In the genomic region with DNA sequence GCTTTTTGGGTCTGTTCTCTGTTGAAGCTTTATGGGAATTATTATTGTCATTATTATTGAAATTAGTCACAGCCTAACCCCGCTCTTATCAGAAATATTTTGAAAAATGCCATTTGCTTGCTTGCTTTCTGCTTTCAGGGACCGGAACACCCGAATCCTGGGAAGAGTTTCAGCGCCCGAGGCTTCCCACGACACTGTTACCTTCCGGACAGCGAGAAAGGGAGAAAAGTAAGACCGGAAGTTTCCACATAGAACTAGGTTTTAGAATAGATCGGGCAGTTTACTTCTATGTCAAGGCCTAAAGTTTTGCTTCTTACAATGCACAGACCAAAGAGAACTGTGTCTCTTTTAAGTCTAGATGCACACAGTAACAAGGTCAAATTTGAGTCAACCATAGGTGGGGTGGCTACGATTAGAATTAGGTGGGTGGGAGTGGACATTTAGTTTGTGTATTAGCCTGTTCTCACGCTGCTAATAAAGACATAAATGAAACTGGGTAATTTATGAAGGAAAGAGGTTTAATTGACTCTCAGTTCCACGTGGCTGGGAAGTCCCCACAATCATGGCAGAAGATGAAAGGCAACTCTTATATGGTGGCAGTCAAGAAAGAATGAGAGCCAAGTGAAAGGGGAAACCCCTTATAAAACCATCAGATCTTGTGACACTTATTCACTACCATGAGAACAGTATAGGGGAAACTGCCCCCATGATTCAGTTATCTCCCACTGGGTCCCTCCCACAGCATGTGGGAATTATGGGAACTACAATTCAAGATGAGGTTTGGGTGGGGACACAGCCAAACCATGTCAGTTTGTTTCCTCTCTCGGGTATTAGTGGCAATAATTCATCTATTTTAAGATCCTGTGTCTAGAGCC, we compare ENCODE assay signal across 12 cellular contexts. TPM values are rescaled to one million over a fixed set of nuclear protein-coding genes. Genes with fewer than 3 reads are reported as not detected.
DNase-seq lines count a peak whose midpoint lies in the region; ATAC-seq, FAIRE-seq and TF ChIP-seq lines count a peak whose summit lies in the region.
"Had no signal": no experiment of that assay in that cellular context is flagged by ENCODE, and none has a peak within 500 bp of the region (broad histone marks: within the 10 kb centered on the region; RNA-seq: fewer than 3 reads in every experiment).

No MANE protein-coding gene starts in this region.

- H3K9ac ChIP-seq in kidney (ENCODE audit: low read length in 2 of 2), result no peak overlapping the region

- DNase-seq in GM12865 (ENCODE audit: low read depth), result peak; percentile 88
- no peak for DNase-seq in kidney
- no peak for DNase-seq in NCI-H187 (lab: John Stamatoyannopoulos, UW)
- DNase-seq in HUDEP-2 (lab: John Stamatoyannopoulos, UW; ENCODE audit: unreplicated experiment in 76 of 76), result no peak
- no peak for DNase-seq in islet precursor cell
- no peak for DNase-seq in ovary
- DNase-seq: immature natural killer cell, NCI-H146, thyroid gland had no signal

- WGBS in ovary, 3 donors, result 32 to 50% (median 50%) methylated on average over 14 of the region's 14 CpGs

- TF ChIP-seq CTCF in GM12865 (IDR thresholded peaks at IDR 0.05; ENCODE audit: insufficient read depth, low read depth, low read length, missing control alignments) (no peak), kidney (IDR thresholded peaks at IDR 0.05; ENCODE audit: borderline replicate concordance, extremely low read depth, insufficient read depth) (no peak), ovary (IDR thresholded peaks at IDR 0.05) (no peak)

- intact Hi-C loops in kidney (cut with DNase I), result no loop called here
- intact Hi-C loops in ovary (cut with DNase I), result loop anchor here in 1 of 4 donors (10.0 kb wide), 1 partner anchor 85 kb away; no protein-coding TSS in a partner anchor

- H3K36me3 ChIP-seq in kidney (ENCODE audit: control insufficient read depth in 1 of 2, insufficient read depth in 2 of 2, low read length in 2 of 2) (peaks cover 7 to 24% of the 10 kb centered on the region in 2 donors), ovary (no peaks in the 10 kb centered on the region)

- no peaks in the 10 kb centered on the region for H3K27me3 ChIP-seq in ovary
- H3K27me3 ChIP-seq: thyroid gland had no signal

- H3K27ac ChIP-seq in kidney (ENCODE audit: low read depth in 2 of 2, low read length in 2 of 2) (peak overlapping the region; percentile 2 to 37), ovary (no peak overlapping the region)
- H3K27ac ChIP-seq: SK-N-MC, thyroid gland had no signal

- TF ChIP-seq EP300 in ovary (IDR thresholded peaks at IDR 0.05), result no peak

- H3K4me1 ChIP-seq in kidney (ENCODE audit: control insufficient read depth in 1 of 2, insufficient read depth in 1 of 2, low read depth in 1 of 2, low read length in 2 of 2) (peaks cover 11 to 19% of the 10 kb centered on the region in 2 donors), ovary (ENCODE audit: insufficient read depth) (peaks cover 6% of the 10 kb centered on the region)

- ATAC-seq in GM19328 (IDR thresholded peaks at IDR 0.05; ENCODE audit: unreplicated experiment) (peak; percentile 58), HG03175 (IDR thresholded peaks at IDR 0.05; ENCODE audit: unreplicated experiment) (peak; percentile 54)

- no peak for TF ChIP-seq POLR2A in ovary (IDR thresholded peaks at IDR 0.05)

- no peak overlapping the region; the same call in 1 of the 2 replicates for H3K4me3 ChIP-seq in GM12865 (ENCODE audit: low read depth, low read length)
- H3K4me3 ChIP-seq in kidney (ENCODE audit: low read length in 2 of 2), result no peak overlapping the region
- no peak overlapping the region for H3K4me3 ChIP-seq in ovary
- H3K4me3 ChIP-seq: SK-N-MC, thyroid gland had no signal

- no peak for FAIRE-seq in kidney (lab: Jason Lieb, UNC)

- H3K9me3 ChIP-seq in kidney (ENCODE audit: control insufficient read depth in 1 of 2, low read length in 2 of 2) (no peaks in the 10 kb centered on the region), ovary (no peaks in the 10 kb centered on the region)
- H3K9me3 ChIP-seq: thyroid gland had no signal

RNA-seq across cellular contexts. Expression of a gene that starts 12.9 kb away (rescaled TPM):
- total RNA-seq in kidney (33.1 TPM), ovary (10 to 100 TPM in 1 of 7 donors, 1 to 10 TPM in 6; 1.8 to 11.9 (median 3.9) TPM)
- polyA plus RNA-seq in kidney (ENCODE audit: insufficient read depth, low read depth, low replicate concordance) (2.6 TPM), ovary (10 to 100 TPM in 1 of 2 donors, 1 to 10 TPM in 1; 2.4 to 28.5 TPM)

RNA-seq across cellular contexts. Expression of a gene that starts 27.9 kb away (rescaled TPM):
- total RNA-seq in kidney (21.8 TPM), ovary (10 to 100 TPM in 6 of 7 donors, 1 to 10 TPM in 1; 6.1 to 20.3 (median 16.8) TPM)
- polyA plus RNA-seq in kidney (ENCODE audit: insufficient read depth, low read depth, low replicate concordance) (7.2 TPM), ovary (10 to 100 TPM; 18.5 to 21.5 TPM)

RNA-seq across cellular contexts. Expression of a gene that starts 57.1 kb away (rescaled TPM):
- total RNA-seq in kidney, result 42.2 TPM
- 14.2 TPM for polyA plus RNA-seq in kidney (ENCODE audit: insufficient read depth, low read depth, low replicate concordance)
- 10 to 100 TPM; 17.5 to 26.5 (median 20.4) TPM for total RNA-seq in ovary
- 10 to 100 TPM; 10.6 to 22.1 TPM for polyA plus RNA-seq in ovary

Comparison
In these comparisons a context has a peak if more than half of its experiments do, and no peak if none do; other contexts are left out.
1. H3K27ac ChIP-seq: peak in kidney (2 of 2); none in ovary (0 of 2).